1 cellular context compared by ENCODE assay signal in genomic region chr1:171841050-171841910, GRCh38.
A peak's percentile ranks its signal among the peaks of the same experiment; 100 is the strongest.
TF ChIP-seq lines count a peak whose summit lies in the region.

Gene DNM3, plus strand, starts transcription at chr1:171841498. Its CDS starts 159 bp downstream, at chr1:171841657.

TF ChIP-seq in SK-N-SH, 30 proteins besides CTCF, POLR2A, EP300 and RAD21 (continued from another document):
- TF ChIP-seq ZBTB33 (IDR thresholded peaks at IDR 0.05; ENCODE audit: borderline replicate concordance, low read depth), result no peak
- no peak for TF ChIP-seq USF1 (IDR thresholded peaks at IDR 0.05; ENCODE audit: borderline replicate concordance, low read depth)
- TF ChIP-seq JUND (IDR thresholded peaks at IDR 0.05), result no peak
- TF ChIP-seq FOSL2 (IDR thresholded peaks at IDR 0.05; ENCODE audit: borderline replicate concordance, low read depth), result no peak
- TF ChIP-seq MEF2A (IDR thresholded peaks at IDR 0.05; ENCODE audit: borderline replicate concordance, low read depth), result no peak
- no peak for TF ChIP-seq EZH2phosphoT487 (IDR thresholded peaks at IDR 0.05; ENCODE audit: borderline replicate concordance, low read depth)
- no peak for TF ChIP-seq POLR2AphosphoS5 (IDR thresholded peaks at IDR 0.05; ENCODE audit: low read depth, low read length)
- no peak for TF ChIP-seq USF2 (IDR thresholded peaks at IDR 0.05; ENCODE audit: borderline replicate concordance, low read depth, low read length)
- TF ChIP-seq MXI1 (IDR thresholded peaks at IDR 0.05; ENCODE audit: low read depth, low read length), result peak; percentile 82
- no peak for TF ChIP-seq TAF1 (IDR thresholded peaks at IDR 0.05; ENCODE audit: borderline replicate concordance, low read depth, low read length)
- no peak for TF ChIP-seq FOXM1 (IDR thresholded peaks at IDR 0.05; ENCODE audit: low read depth)
- 0 out of 2 replicates have a peak, but pooled peaks have one; percentile 37 for TF ChIP-seq GATA2 (CRISPR knock-in tag; IDR thresholded peaks at IDR 0.05)
